ENCODE assay signal across 8 cellular contexts in genomic region chr3:113697192-113698090, GRCh38. TPM values are rescaled to one million over a fixed set of nuclear protein-coding genes. Genes with fewer than 3 reads are reported as not detected.
DNase-seq lines count a peak whose midpoint lies in the region; ATAC-seq and TF ChIP-seq lines count a peak whose summit lies in the region.

No MANE protein-coding gene starts in this region.

- in situ Hi-C loops in GM13976 (cut with MboI; ENCODE audit: low sequenced_read_pairs, unreplicated experiment) (no loop called here), brain microvascular endothelial cell (cut with HindIII; ENCODE audit: low pct_ligation_motif_present, low sequenced_read_pairs) (no loop called here)

- DNase-seq in A673 (ENCODE audit: low spot score) (no peak), GM13976 (ENCODE audit: low spot score) (peak; percentile 18), RWPE2 (ENCODE audit: low spot score) (no peak), brain microvascular endothelial cell (no peak), islet precursor cell (peak; percentile 56)
- DNase-seq in stimulated activated CD8-positive, alpha-beta memory T cell treated with anti-CD3 and anti-CD28 coated beads, Interleukin-4, amount 100 ng/mL, for 24 hours (ENCODE audit: low read depth), result peak; percentile 8

- H3K9me3 ChIP-seq in A673 (ENCODE audit: low read depth, low read length, poor library complexity, severe bottlenecking) (no peaks in the 10 kb centered on the region), RWPE2 (ENCODE audit: severe bottlenecking) (no peaks in the 10 kb centered on the region)

- H3K4me3 ChIP-seq in A673 (ENCODE audit: low read depth, low read length, poor library complexity, severe bottlenecking), result peak overlapping the region; percentile 63
- H3K4me3 ChIP-seq in RWPE2 (ENCODE audit: severe bottlenecking), result peak overlapping the region; percentile 67
- H3K4me3 ChIP-seq in brain microvascular endothelial cell (ENCODE audit: low read depth, low read length), result peak overlapping the region; percentile 72

- H3K4me1 ChIP-seq in A673 (ENCODE audit: insufficient read depth, low read length, poor library complexity, severe bottlenecking) (peaks cover 12% of the 10 kb centered on the region), RWPE2 (ENCODE audit: insufficient read depth, poor library complexity, severe bottlenecking) (peaks cover 12% of the 10 kb centered on the region)

- ATAC-seq in RWPE2 (ENCODE audit: low read depth) (no peak), HG02588 (IDR thresholded peaks at IDR 0.05; ENCODE audit: unreplicated experiment) (no peak), HG03135 (IDR thresholded peaks at IDR 0.05; ENCODE audit: unreplicated experiment) (no peak)

- CTCF ChIA-PET in A673 (lab: Charles Lee), result no interaction called here

- H3K36me3 ChIP-seq in A673 (ENCODE audit: insufficient read depth, low read length, poor library complexity, severe bottlenecking) (no peaks in the 10 kb centered on the region), RWPE2 (ENCODE audit: low read depth) (no peaks in the 10 kb centered on the region), brain microvascular endothelial cell (replicated peaks) (no peaks in the 10 kb centered on the region)

- TF ChIP-seq CTCF in A673 (conservative IDR thresholded peaks at IDR 0.05; ENCODE audit: low read depth, low read length) (no peak), GM13976 (IDR thresholded peaks at IDR 0.05; ENCODE audit: borderline replicate concordance, control extremely low read depth, extremely low read depth, insufficient read depth, missing control alignments) (no peak), RWPE2 (IDR thresholded peaks at IDR 0.05; ENCODE audit: poor library complexity, severe bottlenecking) (no peak), brain microvascular endothelial cell (IDR thresholded peaks at IDR 0.05; ENCODE audit: low read depth, low read length, missing control alignments) (no peak)

- H3K27ac ChIP-seq in A673 (ENCODE audit: low read depth, low read length, poor library complexity, severe bottlenecking) (peak overlapping the region; percentile 75), RWPE2 (ENCODE audit: poor library complexity, severe bottlenecking) (peak overlapping the region; percentile 63), brain microvascular endothelial cell (peak overlapping the region; percentile 58)

- H3K27me3 ChIP-seq in A673 (replicated peaks; ENCODE audit: insufficient read depth, low read depth, low read length, poor library complexity) (no peaks in the 10 kb centered on the region), RWPE2 (ENCODE audit: insufficient read depth, poor library complexity, severe bottlenecking) (no peaks in the 10 kb centered on the region), brain microvascular endothelial cell (replicated peaks) (no peaks in the 10 kb centered on the region)

- BruUV-seq in A673 (replicated peaks; lab: Mats Ljungman, UMichigan), result TSS peak; percentile 72

- POLR2A ChIA-PET in A673 (lab: Charles Lee; ENCODE audit: low non-redundant PET), result no interaction called here

- intact Hi-C loops in A673 (cut with micrococcal nuclease; ENCODE audit: unreplicated experiment), result loop anchor here (10.0 kb wide), 1 partner anchor 183 kb away; the partner anchor contains the start of gene SPICE1

RNA-seq across cellular contexts. Expression of gene USF3, which starts 1.0 kb away (rescaled TPM):
- total RNA-seq in A673 (2021), result 9.7 and 12.1 TPM in 2 replicates

RNA-seq across cellular contexts. Expression of gene NAA50, which starts 48.6 kb away (rescaled TPM):
- 229 and 268 TPM in 2 replicates for total RNA-seq in A673 (2021)

RNA-seq across cellular contexts. Expression of gene ATP6V1A, which starts 49.4 kb away (rescaled TPM):
- 69.3 and 69.4 TPM in 2 replicates for total RNA-seq in A673 (2021)

Comparison
In these comparisons a context has a peak if more than half of its experiments do, and no peak if none do; other contexts are left out.
1. DNase-seq: peak in GM13976 (single experiment), islet precursor cell (single experiment) and stimulated activated CD8-positive, alpha-beta memory T cell treated with anti-CD3 and anti-CD28 coated beads, Interleukin-4, amount 100 ng/mL, for 24 hours (single experiment); none in A673 (single experiment), RWPE2 (single experiment) and brain microvascular endothelial cell (single experiment).
2. Peak in every context shown above with its lines, with median percentiles within 50 percentile points of each other: H3K27ac ChIP-seq and H3K4me3 ChIP-seq.